In the genomic region with DNA sequence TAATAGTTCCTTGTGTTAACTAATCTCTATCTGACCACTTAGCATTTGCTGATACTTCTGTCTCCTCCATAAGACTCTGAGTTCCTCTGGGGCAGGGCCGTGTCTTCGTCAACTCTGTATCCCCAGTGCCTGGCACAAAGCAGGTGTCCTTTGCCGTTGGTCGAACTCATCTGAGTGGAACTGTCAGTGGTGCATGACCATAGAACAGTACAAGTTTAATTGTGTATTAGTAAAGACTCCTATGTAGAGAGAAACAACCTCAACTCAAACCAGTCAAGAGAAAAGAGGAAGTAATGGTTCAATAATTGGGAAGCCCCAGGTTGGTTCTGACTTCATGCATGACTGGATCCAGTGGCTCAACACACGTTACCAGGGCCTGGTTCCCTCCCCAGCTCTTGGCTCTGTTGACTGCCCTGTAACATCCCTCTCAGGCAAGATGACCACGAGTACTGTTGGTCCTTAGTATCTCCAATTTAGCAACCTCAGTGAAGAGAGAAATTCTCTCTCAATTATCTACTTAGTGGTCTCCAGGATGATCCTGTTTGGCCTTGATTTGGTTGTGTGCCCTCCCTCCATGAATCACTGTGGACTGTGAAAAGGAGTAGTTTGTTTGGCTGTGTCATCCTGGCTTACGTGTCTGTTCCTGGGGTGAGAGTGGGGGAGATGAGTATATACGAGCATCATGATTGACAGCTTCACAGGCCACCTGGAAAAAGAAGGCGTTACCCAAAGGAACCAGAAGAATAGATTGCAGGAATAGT, we compare ENCODE assay signal across 8 cellular contexts. TPM values are rescaled to one million over a fixed set of nuclear protein-coding genes. Genes with fewer than 3 reads are reported as not detected.
DNase-seq lines count a peak whose midpoint lies in the region; ATAC-seq and TF ChIP-seq lines count a peak whose summit lies in the region.

No MANE protein-coding gene starts in this region.

- H4K20me1 ChIP-seq in PC-9 (ENCODE audit: insufficient read depth): no peaks in the 10 kb centered on the region

- no peak overlapping the region for H3K4me2 ChIP-seq in PC-9

- intact Hi-C loops in sigmoid colon (cut with DNase I) (no loop called here), PC-9 (cut with micrococcal nuclease; ENCODE audit: unreplicated experiment) (no loop called here), A673 (cut with micrococcal nuclease; ENCODE audit: unreplicated experiment) (no loop called here)

- H3K4me3 Mint-ChIP-seq in activated T-helper 17 cell treated with anti-CD3 and anti-CD28 coated beads, Interleukin-2, amount 50 U/mL, for 72 hours: no peak overlapping the region

- H3K4me3 ChIP-seq in sigmoid colon (no peak overlapping the region), PC-9 (no peak overlapping the region), A673 (ENCODE audit: low read depth, low read length, poor library complexity, severe bottlenecking) (no peak overlapping the region)

- CTCF ChIA-PET in PC-9 (lab: Charles Lee) (no interaction called here), A673 (lab: Charles Lee) (no interaction called here)

- H3F3A ChIP-seq in PC-9 (ENCODE audit: insufficient read depth, low read depth): no peaks in the 10 kb centered on the region

- no peaks in the 10 kb centered on the region for H3K9me2 ChIP-seq in PC-9 (ENCODE audit: insufficient read depth)

- BruUV-seq in PC-9 (replicated peaks; lab: Mats Ljungman, UMichigan) (no TSS peak), A673 (replicated peaks; lab: Mats Ljungman, UMichigan) (no TSS peak)

- H3K9me3 ChIP-seq in sigmoid colon (peaks cover 0 to 3% (median 0%) of the 10 kb centered on the region in 4 donors), PC-9 (ENCODE audit: insufficient read depth, low read depth) (peaks cover 8% of the 10 kb centered on the region; the same call in 1 of the 2 replicates), A673 (ENCODE audit: low read depth, low read length, poor library complexity, severe bottlenecking) (no peaks in the 10 kb centered on the region)

- TF ChIP-seq EP300 in sigmoid colon (IDR thresholded peaks at IDR 0.05): no peak

- POLR2A ChIA-PET in PC-9 (lab: Charles Lee; ENCODE audit: unreplicated experiment) (no interaction called here), A673 (lab: Charles Lee; ENCODE audit: low non-redundant PET) (no interaction called here)

- no peaks in the 10 kb centered on the region for H3K36me3 Mint-ChIP-seq in activated T-helper 17 cell treated with anti-CD3 and anti-CD28 coated beads, Interleukin-2, amount 50 U/mL, for 72 hours (ENCODE audit: low read depth)

- H3K4me1 ChIP-seq in sigmoid colon (no peaks in the 10 kb centered on the region), PC-9 (replicated peaks; ENCODE audit: insufficient read depth) (no peaks in the 10 kb centered on the region), A673 (ENCODE audit: insufficient read depth, low read length, poor library complexity, severe bottlenecking) (no peaks in the 10 kb centered on the region)

- DNase-seq in Caki2 (ENCODE audit: low read depth) (peak; percentile 99), sigmoid colon (no peak), PC-9 (no peak), GDM1 (lab: John Stamatoyannopoulos, UW) (no peak), A673 (ENCODE audit: low spot score) (no peak)

- H3K36me3 ChIP-seq in sigmoid colon (no peaks in the 10 kb centered on the region), PC-9 (ENCODE audit: low read depth) (no peaks in the 10 kb centered on the region), A673 (ENCODE audit: insufficient read depth, low read length, poor library complexity, severe bottlenecking) (no peaks in the 10 kb centered on the region)

- ATAC-seq in GM19463 (IDR thresholded peaks at IDR 0.05; ENCODE audit: unreplicated experiment): peak; percentile 84
- peak; percentile 92 for ATAC-seq in HG03439 (IDR thresholded peaks at IDR 0.05; ENCODE audit: unreplicated experiment)
- ATAC-seq in activated T-helper 17 cell treated with anti-CD3 and anti-CD28 coated beads, Interleukin-2, amount 50 U/mL, for 72 hours (replicated peaks): peak; percentile 35

- TF ChIP-seq POLR2A in sigmoid colon (IDR thresholded peaks at IDR 0.05): no peak

- H3K4me1 Mint-ChIP-seq in activated T-helper 17 cell treated with anti-CD3 and anti-CD28 coated beads, Interleukin-2, amount 50 U/mL, for 72 hours: no peaks in the 10 kb centered on the region

- H3K9me3 Mint-ChIP-seq in activated T-helper 17 cell treated with anti-CD3 and anti-CD28 coated beads, Interleukin-2, amount 50 U/mL, for 72 hours: no peaks in the 10 kb centered on the region

- H3K27ac Mint-ChIP-seq in activated T-helper 17 cell treated with anti-CD3 and anti-CD28 coated beads, Interleukin-2, amount 50 U/mL, for 72 hours: no peak overlapping the region

- TF ChIP-seq CTCF in sigmoid colon (IDR thresholded peaks at IDR 0.05) (no peak), PC-9 (conservative IDR thresholded peaks at IDR 0.05) (no peak), A673 (conservative IDR thresholded peaks at IDR 0.05; ENCODE audit: low read depth, low read length) (no peak)

- H3K27me3 Mint-ChIP-seq in activated T-helper 17 cell treated with anti-CD3 and anti-CD28 coated beads, Interleukin-2, amount 50 U/mL, for 72 hours: no peaks in the 10 kb centered on the region

- no peaks in the 10 kb centered on the region for H3K79me2 ChIP-seq in PC-9 (ENCODE audit: low read depth)

- in situ Hi-C loops in Caki2 (cut with HindIII; ENCODE audit: low pct_unique_long_range_greater_than_20kb, low sequenced_read_pairs): no loop called here

- no peak overlapping the region for H3K27ac ChIP-seq in sigmoid colon
- H3K27ac ChIP-seq in PC-9: no peak overlapping the region
- H3K27ac ChIP-seq in A673 (ENCODE audit: low read depth, low read length, poor library complexity, severe bottlenecking): no peak overlapping the region

- H3K27me3 ChIP-seq in sigmoid colon (no peaks in the 10 kb centered on the region), PC-9 (ENCODE audit: insufficient read depth, low read depth) (no peaks in the 10 kb centered on the region), A673 (replicated peaks; ENCODE audit: insufficient read depth, low read depth, low read length, poor library complexity) (no peaks in the 10 kb centered on the region)

- 70 to 85% methylated on average over 9 of the region's 9 CpGs for WGBS in sigmoid colon, 2 donors

- H2AFZ ChIP-seq in PC-9: no peak overlapping the region

RNA-seq across cellular contexts. Expression of gene MSH6, which starts 58.5 kb away (rescaled TPM):
- 39.6 and 46.3 TPM in 2 replicates for total RNA-seq in Caki2 (2014; rRNA removed; shearing (Covaris generic); ENCODE audit: low replicate concordance)
- 100 to 1,000 TPM in 1 of 2 donors, 10 to 100 TPM in 1; 88.9 to 121 TPM for total RNA-seq in activated T-helper 17 cell treated with anti-CD3 and anti-CD28 coated beads, Interleukin-2, amount 50 U/mL, for 72 hours
- total RNA-seq in sigmoid colon (10 to 100 TPM; 29.5 to 48.2 (median 37.9) TPM), PC-9 (2021) (105 and 123 TPM in 2 replicates), A673 (2021) (182 and 189 TPM in 2 replicates)
- polyA plus RNA-seq in sigmoid colon: 10 to 100 TPM in 1 of 3 donors, 1 to 10 TPM in 2; 2.3 to 18.3 (median 3.0) TPM

Comparison
In these comparisons a context has a peak if more than half of its experiments do, and no peak if none do; other contexts are left out.
1. ATAC-seq: peak in every context shown above with its lines; median percentile 92 in HG03439; 84 in GM19463; 35 in activated T-helper 17 cell treated with anti-CD3 and anti-CD28 coated beads, Interleukin-2, amount 50 U/mL, for 72 hours.